In the genomic region with DNA sequence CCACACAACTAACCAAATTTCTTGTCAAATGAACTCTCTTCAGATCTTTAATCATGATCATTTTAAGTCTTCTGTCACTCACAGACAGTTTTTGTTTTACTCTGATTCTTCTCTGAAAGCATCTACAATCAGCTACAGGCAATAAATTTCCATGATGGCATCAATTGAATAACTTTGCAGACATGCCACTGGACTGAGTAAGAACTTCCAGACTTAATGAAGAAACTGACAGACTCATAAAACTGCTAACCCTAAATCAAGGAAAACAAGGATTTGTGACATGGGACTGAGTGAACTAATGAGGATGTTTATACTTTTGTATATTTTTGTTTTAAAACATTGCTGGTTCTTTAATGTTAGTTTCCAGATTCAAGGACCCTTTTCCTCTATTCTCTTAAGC, we compare ENCODE assay signal across 30 cellular contexts. TPM values are rescaled to one million over a fixed set of nuclear protein-coding genes. Genes with fewer than 3 reads are reported as not detected.
"Had no signal": no experiment of that assay in that cellular context is flagged by ENCODE, and none has a peak within 500 bp of the region (broad histone marks: within the 10 kb centered on the region; RNA-seq: fewer than 3 reads in every experiment).

No MANE protein-coding gene starts in this region.

- H3K27ac ChIP-seq: cardiac muscle cell, coronary artery, foreskin keratinocyte, heart right ventricle, ovary, prostate gland, spleen, testis, transverse colon, VCaP had no signal

- FAIRE-seq: TTC549 had no signal

- H3K36me3 ChIP-seq: cardiac muscle cell, heart right ventricle, ovary, prostate gland, spleen, transverse colon had no signal

- H3K4me3 ChIP-seq: cardiac muscle cell, coronary artery, heart right ventricle, ovary, prostate gland, spleen, testis, transverse colon had no signal

- ATAC-seq: effector memory CD8-positive, alpha-beta T cell; esophagus mucosa; foreskin keratinocyte; heart right ventricle; left cardiac atrium; naive thymus-derived CD4-positive, alpha-beta T cell had no signal

- H3K27me3 ChIP-seq: cardiac muscle cell, foreskin keratinocyte, ovary, testis, transverse colon had no signal

- H3K9me3 ChIP-seq: ovary, prostate gland, testis, transverse colon had no signal

- H3K4me1 ChIP-seq: foreskin keratinocyte, heart right ventricle, prostate gland, spleen, testis, transverse colon had no signal

- DNase-seq: activated CD4-positive, alpha-beta T cell treated with anti-CD3 and anti-CD28 coated beads for 48 hours; activated CD4-positive, alpha-beta T cell treated with anti-CD3 and anti-CD28 coated beads, Interleukin-2, amount 50 U/mL, for 48 hours; activated CD8-positive, alpha-beta memory T cell treated with anti-CD3 and anti-CD28 coated beads for 24 hours; activated effector memory CD4-positive, alpha-beta T cell treated with Interleukin-2 at 50 U/mL for 16 hours; activated naive CD4-positive, alpha-beta T cell treated with Interleukin-2 at 50 U/mL for 16 hours; aorta; cerebellar nuclear complex; effector memory CD8-positive, alpha-beta T cell; heart right ventricle; left cardiac atrium; mammary epithelial cell; midbrain; naive thymus-derived CD4-positive, alpha-beta T cell; ovary; spleen; stimulated activated naive CD4-positive, alpha-beta T cell; T-helper 9 cell; testis; transverse colon had no signal

RNA-seq across cellular contexts. Expression of gene PPP1R2C, which starts 5.5 kb away (rescaled TPM):
- total RNA-seq: aorta; cardiac muscle cell; esophagus mucosa; foreskin keratinocyte; heart right ventricle; left cardiac atrium; liver; mammary epithelial cell; naive thymus-derived CD4-positive, alpha-beta T cell; ovary; spleen; transverse colon; urinary bladder had no signal
- polyA plus RNA-seq: adipose tissue; aorta; cardiac muscle cell; foreskin keratinocyte; heart right ventricle; liver; mammary epithelial cell; naive thymus-derived CD4-positive, alpha-beta T cell; neural cell; ovary; urinary bladder had no signal
